8 cellular contexts compared by ENCODE assay signal in genomic region chr1:173914366-173914871, GRCh38. TPM values are rescaled to one million over a fixed set of nuclear protein-coding genes. Genes with fewer than 3 reads are reported as not detected.
DNase-seq lines count a peak whose midpoint lies in the region; ATAC-seq, FAIRE-seq and TF ChIP-seq lines count a peak whose summit lies in the region.

No MANE protein-coding gene starts in this region.

- no peaks in the 10 kb centered on the region for H4K20me1 ChIP-seq in PC-9 (ENCODE audit: insufficient read depth)

- H3K27ac ChIP-seq in PC-9 = no peak overlapping the region
- no peak overlapping the region for H3K27ac ChIP-seq in endodermal cell (ENCODE audit: low read depth, low read length)

- H3K9me3 ChIP-seq in PC-9 (ENCODE audit: insufficient read depth, low read depth) (no peaks in the 10 kb centered on the region), endodermal cell (ENCODE audit: control insufficient read depth, low read length) (no peaks in the 10 kb centered on the region)

- POLR2A ChIA-PET in PC-9 (lab: Charles Lee; ENCODE audit: unreplicated experiment) = no interaction called here

- H3K27ac Mint-ChIP-seq in endodermal cell = no peak overlapping the region

- no peak overlapping the region for H3K4me3 Mint-ChIP-seq in endodermal cell

- H3K4me3 ChIP-seq in PC-9 = no peak overlapping the region
- H3K4me3 ChIP-seq in endodermal cell (ENCODE audit: low read length) = no peak overlapping the region

- peak; percentile 34 for DNase-seq in AG20443 (ENCODE audit: low spot score)
- peak; percentile 16 for DNase-seq in GM19239 (ENCODE audit: insufficient read length, low spot score)
- peak in 1 of 2 experiments; percentile 23 for DNase-seq in PC-9
- DNase-seq in endodermal cell = peak; percentile 80
- DNase-seq in stimulated activated CD4-positive, alpha-beta T cell treated with anti-CD3 and anti-CD28 coated beads, Interleukin-2, amount 100 ng/mL, for 24 hours = peak; percentile 24 to 48
- no peak for DNase-seq in NCI-H774 (lab: John Stamatoyannopoulos, UW)

- H3F3A ChIP-seq in PC-9 (ENCODE audit: insufficient read depth, low read depth) = no peaks in the 10 kb centered on the region

- no peak overlapping the region for H2AFZ ChIP-seq in PC-9

- no TSS peak for BruUV-seq in PC-9 (replicated peaks; lab: Mats Ljungman, UMichigan)

- no peaks in the 10 kb centered on the region for H3K27me3 Mint-ChIP-seq in endodermal cell (ENCODE audit: insufficient read depth)

- peaks cover 4% of the 10 kb centered on the region for H3K36me3 Mint-ChIP-seq in endodermal cell (ENCODE audit: low read depth)

- H3K4me1 ChIP-seq in PC-9 (replicated peaks; ENCODE audit: insufficient read depth) (no peaks in the 10 kb centered on the region), endodermal cell (ENCODE audit: control insufficient read depth, insufficient read depth, low read length) (no peaks in the 10 kb centered on the region)

- H3K27me3 ChIP-seq in PC-9 (ENCODE audit: insufficient read depth, low read depth) (no peaks in the 10 kb centered on the region), endodermal cell (ENCODE audit: control insufficient read depth, insufficient read depth, low read length, poor library complexity, severe bottlenecking) (no peaks in the 10 kb centered on the region)

- no peaks in the 10 kb centered on the region for H3K79me2 ChIP-seq in PC-9 (ENCODE audit: low read depth)

- no peaks in the 10 kb centered on the region for H3K36me3 ChIP-seq in PC-9 (ENCODE audit: low read depth)
- no peaks in the 10 kb centered on the region for H3K36me3 ChIP-seq in endodermal cell (ENCODE audit: control insufficient read depth, insufficient read depth, low read length)

- H3K4me1 Mint-ChIP-seq in endodermal cell = no peaks in the 10 kb centered on the region

- H3K9ac ChIP-seq in endodermal cell (ENCODE audit: extremely low read depth, low read length, poor library complexity, severe bottlenecking) = no peak overlapping the region

- no peak for FAIRE-seq in GM19239 (lab: Jason Lieb, UNC)

- H3K9me2 ChIP-seq in PC-9 (ENCODE audit: insufficient read depth) = no peaks in the 10 kb centered on the region

- intact Hi-C loops in PC-9 (cut with micrococcal nuclease; ENCODE audit: unreplicated experiment) = loop anchor here (10.0 kb wide), 1 partner anchor 240 kb away; the partner anchor contains the start of gene RABGAP1L

- ATAC-seq in GM21515 (IDR thresholded peaks at IDR 0.05; ENCODE audit: unreplicated experiment) (no peak), GM21447 (IDR thresholded peaks at IDR 0.05; ENCODE audit: unreplicated experiment) (no peak)

- WGBS in endodermal cell (ENCODE audit: insufficient coverage in 1 of 2, insufficient read length in 1 of 2), 2 experiments = 83 to 84% methylated on average over 13 of the region's 13 CpGs

- CTCF ChIA-PET in PC-9 (lab: Charles Lee) = no interaction called here

- H3K9me3 Mint-ChIP-seq in endodermal cell = no peaks in the 10 kb centered on the region

- H3K4me2 ChIP-seq in PC-9 = no peak overlapping the region

- peak; percentile 76 for TF ChIP-seq CTCF in PC-9 (conservative IDR thresholded peaks at IDR 0.05)
- peak; percentile 92 for TF ChIP-seq CTCF in endodermal cell (conservative IDR thresholded peaks at IDR 0.05)

RNA-seq across cellular contexts. Expression of gene SERPINC1, which starts 2.7 kb away (rescaled TPM):
- total RNA-seq in PC-9 (2021) (0.44 TPM in 1 of 2 replicates, not detected in the other), endodermal cell (not detected)
- polyA plus RNA-seq in endodermal cell (2013, experiment 1 of 2) = not detected
- polyA plus RNA-seq in endodermal cell (2013, experiment 2 of 2) = not detected

RNA-seq across cellular contexts. Expression of gene ZBTB37, which starts 46.2 kb away (rescaled TPM):
- total RNA-seq in PC-9 (2021) = 7.4 and 8.3 TPM in 2 replicates
- total RNA-seq in endodermal cell = 10 to 100 TPM; 17.4 to 24.2 TPM
- 5.3 TPM for polyA plus RNA-seq in endodermal cell (2013, experiment 1 of 2)
- polyA plus RNA-seq in endodermal cell (2013, experiment 2 of 2) = 5.7 TPM

RNA-seq across cellular contexts. Expression of gene GAS5, which starts 46.6 kb away (rescaled TPM):
- total RNA-seq in PC-9 (2021) = 234 and 352 TPM in 2 replicates
- 100 to 1,000 TPM; 456 to 587 TPM for total RNA-seq in endodermal cell
- polyA plus RNA-seq in endodermal cell (2013, experiment 1 of 2) = 486 TPM
- polyA plus RNA-seq in endodermal cell (2013, experiment 2 of 2) = 422 TPM
